ENCODE assay signal across 8 cellular contexts in the genomic region with DNA sequence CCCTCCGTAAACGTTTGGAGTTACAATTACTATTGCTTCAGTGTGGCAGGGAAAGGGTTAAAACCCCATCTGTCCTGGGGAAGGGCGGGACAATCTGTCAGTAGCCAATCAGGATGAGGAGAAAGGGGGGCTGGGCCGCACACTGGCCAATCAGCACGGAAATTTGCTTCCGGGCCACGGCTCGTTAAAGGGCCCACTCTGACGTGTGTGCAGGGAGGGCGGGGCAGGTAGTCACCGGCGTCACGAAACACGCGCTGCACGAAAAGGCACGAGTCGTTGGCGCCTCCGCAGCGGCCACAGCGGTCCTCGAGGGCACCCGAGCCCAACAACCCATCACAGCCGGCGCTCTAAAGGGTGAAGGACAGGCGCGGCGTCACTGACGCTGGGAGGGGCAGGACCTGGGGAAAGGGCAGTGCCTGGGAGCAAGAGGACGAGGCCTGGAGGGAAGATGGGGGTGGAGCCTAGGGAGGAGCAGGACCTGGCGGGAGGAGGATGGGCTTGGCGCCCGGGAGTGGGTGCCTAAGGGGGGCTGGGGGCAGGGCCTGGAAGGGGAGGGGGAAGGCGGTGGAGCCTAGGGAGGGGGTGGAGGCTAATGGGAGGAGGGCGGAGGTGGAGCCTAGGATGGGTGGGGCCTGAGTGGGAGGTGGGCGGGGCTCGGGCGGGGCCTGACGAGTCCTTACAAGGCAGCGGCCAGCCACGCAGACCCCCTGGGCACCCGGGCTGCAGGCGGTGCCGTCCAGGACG. TPM values are rescaled to one million over a fixed set of nuclear protein-coding genes. Genes with fewer than 3 reads are reported as not detected.
DNase-seq lines count a peak whose midpoint lies in the region; ATAC-seq and TF ChIP-seq lines count a peak whose summit lies in the region.

No MANE protein-coding gene starts in this region.

- H3K4me3 ChIP-seq in CD4-positive, CD25-positive, alpha-beta regulatory T cell (ENCODE audit: low read depth, low read length): no peak overlapping the region
- H3K4me3 ChIP-seq in liver (ENCODE audit: low read depth in 1 of 3, low read length in 3 of 3): peak overlapping the region; percentile 21 to 56 (median 26)

- H3K36me3 Mint-ChIP-seq in CD4-positive, CD25-positive, alpha-beta regulatory T cell: no peaks in the 10 kb centered on the region

- TF ChIP-seq POLR2A in GM18505 (IDR thresholded peaks at IDR 0.05; ENCODE audit: borderline replicate concordance, extremely low read depth, insufficient read depth, insufficient read length): no peak

- no peak for TF ChIP-seq RAD21 in liver (IDR thresholded peaks at IDR 0.05)

- no peak for TF ChIP-seq CTCF in liver (IDR thresholded peaks at IDR 0.05; ENCODE audit: low read depth, low read length, missing input control)

- peak overlapping the region; percentile 33 to 88 (median 86) for H3K4me3 Mint-ChIP-seq in CD4-positive, CD25-positive, alpha-beta regulatory T cell

- peak; percentile 95 for ATAC-seq in CD4-positive, CD25-positive, alpha-beta regulatory T cell (ENCODE audit: low read depth in 2 of 2)
- no peak for ATAC-seq in GM18505 (IDR thresholded peaks at IDR 0.05; ENCODE audit: unreplicated experiment)

- no peaks in the 10 kb centered on the region for H3K27me3 ChIP-seq in CD4-positive, CD25-positive, alpha-beta regulatory T cell (ENCODE audit: control insufficient read depth, insufficient read depth, low read length)
- H3K27me3 ChIP-seq in liver (ENCODE audit: control insufficient read depth in 4 of 4, insufficient read depth in 4 of 4, low read length in 3 of 4): no peaks in the 10 kb centered on the region

- no peaks in the 10 kb centered on the region for H3K36me3 ChIP-seq in CD4-positive, CD25-positive, alpha-beta regulatory T cell (ENCODE audit: control insufficient read depth, insufficient read depth, low read length)
- no peaks in the 10 kb centered on the region for H3K36me3 ChIP-seq in liver (ENCODE audit: control insufficient read depth in 4 of 4, insufficient read depth in 3 of 4, low read depth in 1 of 4, low read length in 3 of 4)

- H3K27ac ChIP-seq in CD4-positive, CD25-positive, alpha-beta regulatory T cell (ENCODE audit: insufficient read depth, low read length, poor library complexity, severe bottlenecking): peak overlapping the region; percentile 70
- H3K27ac ChIP-seq in liver (ENCODE audit: low read depth in 1 of 2, low read length in 2 of 2): peak overlapping the region; percentile 58 to 73

- H3K9me3 ChIP-seq in CD4-positive, CD25-positive, alpha-beta regulatory T cell (ENCODE audit: control insufficient read depth in 2 of 2, low read length in 2 of 2): no peaks in the 10 kb centered on the region
- no peaks in the 10 kb centered on the region for H3K9me3 ChIP-seq in liver (ENCODE audit: control insufficient read depth in 4 of 4, low read length in 3 of 4)

- 3% methylated on average over 46 of the region's 46 CpGs for WGBS in liver

- peaks cover 0 to 4% (median 0%) of the 10 kb centered on the region in 7 donors for H3K9me3 Mint-ChIP-seq in CD4-positive, CD25-positive, alpha-beta regulatory T cell

- H3K27ac Mint-ChIP-seq in CD4-positive, CD25-positive, alpha-beta regulatory T cell: peak overlapping the region; percentile 92 to 97 (median 95)

- peaks cover 24% of the 10 kb centered on the region for H3K27me3 Mint-ChIP-seq in CD4-positive, CD25-positive, alpha-beta regulatory T cell

- H3K4me1 ChIP-seq in CD4-positive, CD25-positive, alpha-beta regulatory T cell (ENCODE audit: control insufficient read depth, insufficient read depth, low read length, poor library complexity, severe bottlenecking): peaks cover 30% of the 10 kb centered on the region
- peaks cover 3 to 29% (median 14%) of the 10 kb centered on the region in 4 donors for H3K4me1 ChIP-seq in liver (ENCODE audit: control insufficient read depth in 4 of 4, insufficient read depth in 4 of 4, low read length in 3 of 4)

- no peak overlapping the region for H3K9ac ChIP-seq in liver (ENCODE audit: low read depth in 1 of 2, low read length in 2 of 2)

- peak; percentile 86 to 94 (median 93) for DNase-seq in CD4-positive, CD25-positive, alpha-beta regulatory T cell
- DNase-seq in HK-2 (ENCODE audit: unreplicated experiment) (peak; percentile 95), NCI-H748 treated with DMSO at 0.1 percent for 48 hours (lab: John Stamatoyannopoulos, UW) (peak; percentile 74), ecto neural progenitor cell (ENCODE audit: low spot score) (peak; percentile 97)
- DNase-seq in activated CD8-positive, alpha-beta memory T cell treated with anti-CD3 and anti-CD28 coated beads for 1 hour (ENCODE audit: extremely low read depth in 1 of 2, low read depth in 1 of 2): peak; percentile 79 to 87
- DNase-seq in stimulated activated CD4-positive, alpha-beta T cell treated with anti-CD3 and anti-CD28 coated beads, Interleukin-2, amount 100 ng/mL, for 4 hours (ENCODE audit: low read depth): peak; percentile 90

- H3K4me1 Mint-ChIP-seq in CD4-positive, CD25-positive, alpha-beta regulatory T cell: peaks cover 0 to 36% (median 12%) of the 10 kb centered on the region in 4 donors

TF ChIP-seq in liver, 16 proteins besides CTCF, POLR2A, EP300 and RAD21 (continues in another document):
- TF ChIP-seq, protein P1, sequence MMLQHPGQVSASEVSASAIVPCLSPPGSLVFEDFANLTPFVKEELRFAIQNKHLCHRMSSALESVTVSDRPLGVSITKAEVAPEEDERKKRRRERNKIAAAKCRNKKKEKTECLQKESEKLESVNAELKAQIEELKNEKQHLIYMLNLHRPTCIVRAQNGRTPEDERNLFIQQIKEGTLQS (IDR thresholded peaks at IDR 0.05): no peak
- TF ChIP-seq NR2F2 (IDR thresholded peaks at IDR 0.05) (no peak), EGR1 (IDR thresholded peaks at IDR 0.05; ENCODE audit: low read depth in 2 of 2) (no peak), HNF4A (conservative IDR thresholded peaks at IDR 0.05) (peak; percentile 3 to 48), FOXA2 (IDR thresholded peaks at IDR 0.05) (no peak), FOXA1 (IDR thresholded peaks at IDR 0.05) (no peak), YY1 (IDR thresholded peaks at IDR 0.05) (no peak), ZBTB33 (IDR thresholded peaks at IDR 0.05) (no peak), SP1 (IDR thresholded peaks at IDR 0.05) (peak; percentile 94), GABPA (IDR thresholded peaks at IDR 0.05 in 1 of 2, conservative IDR thresholded peaks at IDR 0.05 in 1 of 2) (peak in 1 of 2 donors; percentile 51), HNF4G (IDR thresholded peaks at IDR 0.05) (no peak), RXRA (IDR thresholded peaks at IDR 0.05) (peak; percentile 23 to 36), JUND (IDR thresholded peaks at IDR 0.05) (no peak), TAF1 (conservative IDR thresholded peaks at IDR 0.05) (no peak)
- TF ChIP-seq, protein P2, sequence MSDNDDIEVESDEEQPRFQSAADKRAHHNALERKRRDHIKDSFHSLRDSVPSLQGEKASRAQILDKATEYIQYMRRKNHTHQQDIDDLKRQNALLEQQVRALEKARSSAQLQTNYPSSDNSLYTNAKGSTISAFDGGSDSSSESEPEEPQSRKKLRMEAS (IDR thresholded peaks at IDR 0.05): peak; percentile 96

RNA-seq across cellular contexts. Expression of gene ADAMTSL5, which starts 4.9 kb away (rescaled TPM):
- 2.1 TPM for total RNA-seq in CD4-positive, CD25-positive, alpha-beta regulatory T cell
- polyA plus RNA-seq in CD4-positive, CD25-positive, alpha-beta regulatory T cell: 1 to 10 TPM in 2 of 4 donors, under 1 TPM in 2; 0.29 to 3.3 (median 1.8) TPM
- under 1 TPM; 0.09 to 0.75 TPM for total RNA-seq in liver
- 1 to 10 TPM; 1.4 to 1.8 TPM for polyA plus RNA-seq in liver

RNA-seq across cellular contexts. Expression of gene PLK5, which starts 15.9 kb away (rescaled TPM):
- total RNA-seq in CD4-positive, CD25-positive, alpha-beta regulatory T cell: not detected
- not detected for polyA plus RNA-seq in CD4-positive, CD25-positive, alpha-beta regulatory T cell
- not detected for total RNA-seq in liver
- polyA plus RNA-seq in liver: under 1 TPM in 1 of 2 donors, not detected in 1; 0.03 TPM

RNA-seq across cellular contexts. Expression of gene REEP6, which starts 17.0 kb away (rescaled TPM):
- 1.3 TPM for total RNA-seq in CD4-positive, CD25-positive, alpha-beta regulatory T cell
- 1 to 10 TPM; 1.5 to 3.3 (median 2.6) TPM for polyA plus RNA-seq in CD4-positive, CD25-positive, alpha-beta regulatory T cell
- 100 to 1,000 TPM in 1 of 2 donors, 10 to 100 TPM in 1; 16.4 to 159 TPM for total RNA-seq in liver
- polyA plus RNA-seq in liver: 100 to 1,000 TPM; 243 to 449 TPM

RNA-seq across cellular contexts. Expression of gene PCSK4, which starts 17.8 kb away (rescaled TPM):
- 1.3 TPM for total RNA-seq in CD4-positive, CD25-positive, alpha-beta regulatory T cell
- polyA plus RNA-seq in CD4-positive, CD25-positive, alpha-beta regulatory T cell: 1 to 10 TPM in 1 of 4 donors, under 1 TPM in 2, not detected in 1; 0.08 to 1.3 (median 0.29) TPM
- total RNA-seq in liver: 1 to 10 TPM; 2.6 TPM
- 1 to 10 TPM in 1 of 2 donors, under 1 TPM in 1; 0.60 to 1.2 TPM for polyA plus RNA-seq in liver

RNA-seq across cellular contexts. Expression of gene C19orf25, which starts 28.9 kb away (rescaled TPM):
- total RNA-seq in CD4-positive, CD25-positive, alpha-beta regulatory T cell: 33.4 TPM
- 10 to 100 TPM; 42.2 to 64.0 (median 54.0) TPM for polyA plus RNA-seq in CD4-positive, CD25-positive, alpha-beta regulatory T cell
- total RNA-seq in liver: 10 to 100 TPM; 17.3 to 19.8 TPM
- polyA plus RNA-seq in liver: 10 to 100 TPM; 15.1 to 19.8 TPM
